ENCODE assay signal across 21 cellular contexts in the genomic region with DNA sequence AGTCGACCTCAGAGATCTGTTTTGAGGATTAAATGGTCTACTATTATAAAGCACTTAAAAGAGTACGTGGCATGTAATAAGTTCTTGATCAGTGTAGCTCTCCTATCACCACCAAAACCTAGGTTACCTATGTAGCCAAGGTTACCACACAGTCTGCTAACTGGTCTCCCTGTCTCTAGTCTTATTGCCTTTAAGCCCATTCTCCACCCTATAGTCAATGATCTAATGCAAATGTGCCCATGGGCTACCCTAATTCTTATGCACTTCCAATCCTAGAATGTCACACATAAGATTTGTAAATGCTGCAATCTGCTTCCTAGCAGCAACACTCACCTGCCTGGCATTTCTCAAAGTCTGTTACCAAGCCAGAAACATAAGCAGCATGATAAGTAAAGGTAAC. TPM values are rescaled to one million over a fixed set of nuclear protein-coding genes. Genes with fewer than 3 reads are reported as not detected.
DNase-seq lines count a peak whose midpoint lies in the region; ATAC-seq, FAIRE-seq and TF ChIP-seq lines count a peak whose summit lies in the region.
"Had no signal": no experiment of that assay in that cellular context is flagged by ENCODE, and none has a peak within 500 bp of the region (broad histone marks: within the 10 kb centered on the region; RNA-seq: fewer than 3 reads in every experiment).

No MANE protein-coding gene starts in this region.

- H3K27ac ChIP-seq in GM23338 (ENCODE audit: low read depth), result no peak overlapping the region
- H3K27ac ChIP-seq: BLaER1 treated with 17β-estradiol and CSF1 and Interleukin-3, amounts not matched to agents 10 nM and 100 nM; GM23248 had no signal

- no peak overlapping the region for H3K4me3 ChIP-seq in GM23338
- H3K4me3 ChIP-seq: BLaER1 treated with 17β-estradiol and CSF1 and Interleukin-3, amounts not matched to agents 10 nM and 100 nM; GM23248 had no signal

- H3K9me3 Mint-ChIP-seq in GM23338, result no peaks in the 10 kb centered on the region
- H3K9me3 Mint-ChIP-seq in IgD-negative memory B cell, result no peaks in the 10 kb centered on the region
- H3K9me3 Mint-ChIP-seq in WTC11, result no peaks in the 10 kb centered on the region
- H3K9me3 Mint-ChIP-seq in memory B cell, result no peaks in the 10 kb centered on the region
- H3K9me3 Mint-ChIP-seq: CD8-positive, alpha-beta T cell; HFFc6 had no signal

- H3K27me3 Mint-ChIP-seq in GM23338 (ENCODE audit: insufficient read depth, low read depth, poor library complexity), result no peaks in the 10 kb centered on the region
- H3K27me3 Mint-ChIP-seq in IgD-negative memory B cell, result no peaks in the 10 kb centered on the region
- no peaks in the 10 kb centered on the region for H3K27me3 Mint-ChIP-seq in WTC11 (ENCODE audit: low read depth)
- H3K27me3 Mint-ChIP-seq in memory B cell, result no peaks in the 10 kb centered on the region
- H3K27me3 Mint-ChIP-seq: B cell had no signal

- no peaks in the 10 kb centered on the region for H3K36me3 ChIP-seq in GM23338 (ENCODE audit: insufficient read depth)

- H3K27me3 ChIP-seq in GM23338 (ENCODE audit: insufficient read depth), result no peaks in the 10 kb centered on the region
- H3K27me3 ChIP-seq: BLaER1 treated with 17β-estradiol and CSF1 and Interleukin-3, amounts not matched to agents 10 nM and 100 nM had no signal

- H2AFZ ChIP-seq in GM23338, result no peak overlapping the region
- H2AFZ ChIP-seq: GM23248 had no signal

- peaks cover 8% of the 10 kb centered on the region; the same call in 1 of the 2 replicates for H3K4me1 ChIP-seq in GM23338 (ENCODE audit: insufficient read depth)
- H3K4me1 ChIP-seq: BLaER1 treated with 17β-estradiol and CSF1 and Interleukin-3, amounts not matched to agents 10 nM and 100 nM had no signal

- peaks cover 14% of the 10 kb centered on the region for H3K4me1 Mint-ChIP-seq in GM23338
- peaks cover 0 to 3% (median 0%) of the 10 kb centered on the region in 3 donors for H3K4me1 Mint-ChIP-seq in IgD-negative memory B cell
- peaks cover 17% of the 10 kb centered on the region for H3K4me1 Mint-ChIP-seq in WTC11
- H3K4me1 Mint-ChIP-seq in memory B cell, result no peaks in the 10 kb centered on the region

- CTCF ChIA-PET in WTC11 (lab: Charles Lee), result interaction anchor here (1.3 kb wide), 1 partner anchor 30 kb away, joined by 5 read pairs; no protein-coding TSS in a partner anchor

- no peaks in the 10 kb centered on the region for H3K9me2 ChIP-seq in GM23338 (ENCODE audit: insufficient read depth)

- H3K27ac Mint-ChIP-seq in GM23338 (no peak overlapping the region; the same call in 1 of the 2 replicates), IgD-negative memory B cell (peak overlapping the region in 2 of 3 donors; percentile 73), WTC11 (peak overlapping the region; percentile 26; the same call in 1 of the 2 replicates), memory B cell (peak overlapping the region; percentile 12)
- H3K27ac Mint-ChIP-seq: B cell; CD8-positive, alpha-beta T cell; HFFc6 had no signal

- H3K4me3 Mint-ChIP-seq in GM23338 (no peak overlapping the region), IgD-negative memory B cell (no peak overlapping the region), WTC11 (no peak overlapping the region), memory B cell (no peak overlapping the region)
- H3K4me3 Mint-ChIP-seq: B cell; CD8-positive, alpha-beta T cell; HFFc6 had no signal

- DNase-seq in GM23338 (ENCODE audit: low spot score) (peak; percentile 15), WTC11 (ENCODE audit: low spot score) (no peak), memory B cell (ENCODE audit: low spot score in 2 of 2) (no peak), NCI-H748 treated with DMSO at 0.1 percent for 48 hours (lab: John Stamatoyannopoulos, UW) (no peak), GM19239 (ENCODE audit: insufficient read length, low spot score) (no peak)
- no peak for DNase-seq in activated CD4-positive, alpha-beta T cell treated with anti-CD3 and anti-CD28 coated beads, Interleukin-2, amount 50 U/mL, for 4 hours
- DNase-seq: 8988T; Calu3; CD8-positive, alpha-beta T cell; DMS79 treated with DMSO at 0.1 percent for 48 hours; GF-D8; GM23248; HFFc6 had no signal

- ATAC-seq in GM23338 (peak; percentile 68), WTC11 (peak; percentile 82), memory B cell (ENCODE audit: low read depth) (no peak), GM19452 (IDR thresholded peaks at IDR 0.05; ENCODE audit: unreplicated experiment) (no peak)
- ATAC-seq: CD8-positive, alpha-beta T cell; HCT116; HepG2 had no signal

- TF ChIP-seq CTCF in GM23338 (conservative IDR thresholded peaks at IDR 0.05; ENCODE audit: low read depth in 2 of 2) (no peak), WTC11 (IDR thresholded peaks at IDR 0.05) (no peak)

- H3K4me2 ChIP-seq in GM23338, result no peak overlapping the region
- H3K4me2 ChIP-seq: BLaER1 treated with 17β-estradiol and CSF1 and Interleukin-3, amounts not matched to agents 10 nM and 100 nM had no signal

- no peak for FAIRE-seq in GM19239 (lab: Jason Lieb, UNC)
- FAIRE-seq: H54, HepG2, HTR-8/SVneo had no signal

- no peaks in the 10 kb centered on the region; the same call in 2 of the 3 replicates for H3K36me3 Mint-ChIP-seq in GM23338 (ENCODE audit: low read depth)
- H3K36me3 Mint-ChIP-seq in IgD-negative memory B cell, result no peaks in the 10 kb centered on the region
- H3K36me3 Mint-ChIP-seq in WTC11, result peaks cover 1% of the 10 kb centered on the region
- H3K36me3 Mint-ChIP-seq in memory B cell, result peaks cover 5% of the 10 kb centered on the region

- H4K20me1 ChIP-seq in GM23338 (replicated peaks; ENCODE audit: insufficient read depth), result no peaks in the 10 kb centered on the region

- H3F3A ChIP-seq in GM23338 (replicated peaks; ENCODE audit: low read depth), result no peaks in the 10 kb centered on the region

- no peaks in the 10 kb centered on the region for H3K79me2 ChIP-seq in GM23338 (replicated peaks; ENCODE audit: insufficient read depth)

- POLR2A ChIA-PET in WTC11 (lab: Charles Lee), result no interaction called here

TF ChIP-seq in GM23338, 12 proteins besides CTCF, POLR2A, EP300 and RAD21 (continues in another document):
- no peak for TF ChIP-seq STAT1 (IDR thresholded peaks at IDR 0.05; ENCODE audit: unreplicated experiment)
- TF ChIP-seq EZH2 (IDR thresholded peaks at IDR 0.05; ENCODE audit: low read depth, unreplicated experiment), result no peak

TF ChIP-seq in WTC11, 78 proteins besides CTCF, POLR2A, EP300 and RAD21 (continues in another document):
- TF ChIP-seq, protein P1, sequence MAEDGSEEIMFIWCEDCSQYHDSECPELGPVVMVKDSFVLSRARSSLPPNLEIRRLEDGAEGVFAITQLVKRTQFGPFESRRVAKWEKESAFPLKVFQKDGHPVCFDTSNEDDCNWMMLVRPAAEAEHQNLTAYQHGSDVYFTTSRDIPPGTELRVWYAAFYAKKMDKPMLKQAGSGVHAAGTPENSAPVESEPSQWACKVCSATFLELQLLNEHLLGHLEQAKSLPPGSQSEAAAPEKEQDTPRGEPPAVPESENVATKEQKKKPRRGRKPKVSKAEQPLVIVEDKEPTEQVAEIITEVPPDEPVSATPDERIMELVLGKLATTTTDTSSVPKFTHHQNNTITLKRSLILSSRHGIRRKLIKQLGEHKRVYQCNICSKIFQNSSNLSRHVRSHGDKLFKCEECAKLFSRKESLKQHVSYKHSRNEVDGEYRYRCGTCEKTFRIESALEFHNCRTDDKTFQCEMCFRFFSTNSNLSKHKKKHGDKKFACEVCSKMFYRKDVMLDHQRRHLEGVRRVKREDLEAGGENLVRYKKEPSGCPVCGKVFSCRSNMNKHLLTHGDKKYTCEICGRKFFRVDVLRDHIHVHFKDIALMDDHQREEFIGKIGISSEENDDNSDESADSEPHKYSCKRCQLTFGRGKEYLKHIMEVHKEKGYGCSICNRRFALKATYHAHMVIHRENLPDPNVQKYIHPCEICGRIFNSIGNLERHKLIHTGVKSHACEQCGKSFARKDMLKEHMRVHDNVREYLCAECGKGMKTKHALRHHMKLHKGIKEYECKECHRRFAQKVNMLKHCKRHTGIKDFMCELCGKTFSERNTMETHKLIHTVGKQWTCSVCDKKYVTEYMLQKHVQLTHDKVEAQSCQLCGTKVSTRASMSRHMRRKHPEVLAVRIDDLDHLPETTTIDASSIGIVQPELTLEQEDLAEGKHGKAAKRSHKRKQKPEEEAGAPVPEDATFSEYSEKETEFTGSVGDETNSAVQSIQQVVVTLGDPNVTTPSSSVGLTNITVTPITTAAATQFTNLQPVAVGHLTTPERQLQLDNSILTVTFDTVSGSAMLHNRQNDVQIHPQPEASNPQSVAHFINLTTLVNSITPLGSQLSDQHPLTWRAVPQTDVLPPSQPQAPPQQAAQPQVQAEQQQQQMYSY (CRISPR knock-in tag; IDR thresholded peaks at IDR 0.05), result no peak
- TF ChIP-seq ZNF671 (CRISPR knock-in tag; IDR thresholded peaks at IDR 0.05), result no peak
- no peak for TF ChIP-seq PRRX2 (CRISPR knock-in tag; IDR thresholded peaks at IDR 0.05)
- no peak for TF ChIP-seq ESRRA (CRISPR knock-in tag; IDR thresholded peaks at IDR 0.05; ENCODE audit: borderline replicate concordance)
- TF ChIP-seq, protein P2, sequence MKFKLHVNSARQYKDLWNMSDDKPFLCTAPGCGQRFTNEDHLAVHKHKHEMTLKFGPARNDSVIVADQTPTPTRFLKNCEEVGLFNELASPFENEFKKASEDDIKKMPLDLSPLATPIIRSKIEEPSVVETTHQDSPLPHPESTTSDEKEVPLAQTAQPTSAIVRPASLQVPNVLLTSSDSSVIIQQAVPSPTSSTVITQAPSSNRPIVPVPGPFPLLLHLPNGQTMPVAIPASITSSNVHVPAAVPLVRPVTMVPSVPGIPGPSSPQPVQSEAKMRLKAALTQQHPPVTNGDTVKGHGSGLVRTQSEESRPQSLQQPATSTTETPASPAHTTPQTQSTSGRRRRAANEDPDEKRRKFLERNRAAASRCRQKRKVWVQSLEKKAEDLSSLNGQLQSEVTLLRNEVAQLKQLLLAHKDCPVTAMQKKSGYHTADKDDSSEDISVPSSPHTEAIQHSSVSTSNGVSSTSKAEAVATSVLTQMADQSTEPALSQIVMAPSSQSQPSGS (CRISPR knock-in tag; IDR thresholded peaks at IDR 0.05; ENCODE audit: borderline replicate concordance, low read depth), result no peak
- TF ChIP-seq GTF2I (CRISPR knock-in tag; conservative IDR thresholded peaks at IDR 0.05), result no peak
- no peak for TF ChIP-seq ZNF121 (CRISPR knock-in tag; IDR thresholded peaks at IDR 0.05)
- TF ChIP-seq FOXJ3 (CRISPR knock-in tag; IDR thresholded peaks at IDR 0.05; ENCODE audit: borderline replicate concordance), result no peak
- no peak for TF ChIP-seq CBFB (CRISPR knock-in tag; IDR thresholded peaks at IDR 0.05; ENCODE audit: low read depth)
- no peak for TF ChIP-seq ETV6 (CRISPR knock-in tag; IDR thresholded peaks at IDR 0.05)

RNA-seq across cellular contexts. Expression of a gene that starts 44.9 kb away (rescaled TPM):
- total RNA-seq in GM23338 (2014; rRNA removed; shearing (Covaris generic)), result 68.6 and 68.7 TPM in 2 replicates
- 22.0 and 23.2 TPM in 2 replicates for polyA plus RNA-seq in GM23338 (2016; fragmentation: Nextera tagmentation; extraction: Ambion mirVana)
- polyA plus RNA-seq in IgD-negative memory B cell, result 17.8 TPM
- 47.5 to 49.3 TPM (median 48.1 TPM) in 3 replicates for total RNA-seq in WTC11 (2021)

Comparison
In these comparisons a context has a peak if more than half of its experiments do, and no peak if none do; other contexts are left out.
1. ATAC-seq: peak in GM23338 (single experiment) and WTC11 (single experiment); none in memory B cell (single experiment) and GM19452 (single experiment).